ENCODE assay signal across 12 cellular contexts in the genomic region with DNA sequence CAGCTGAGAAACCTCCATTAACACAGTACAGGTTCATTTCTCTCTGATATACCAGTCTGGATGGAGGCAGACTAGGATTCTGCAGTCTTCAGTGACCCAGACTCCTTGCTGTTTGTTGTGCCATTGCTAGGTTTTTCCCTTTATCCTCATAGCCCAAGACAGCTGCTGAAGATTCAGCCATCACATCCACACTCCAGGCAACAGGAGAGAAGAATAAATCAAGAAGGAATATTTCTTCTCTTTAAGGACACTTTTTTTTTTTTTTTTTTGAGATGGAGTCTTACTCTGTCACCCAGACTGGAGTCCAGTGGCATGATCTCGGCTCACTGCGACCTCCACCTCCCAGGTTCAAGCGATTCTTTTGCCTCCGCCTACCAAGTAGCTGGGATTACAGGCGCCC. TPM values are rescaled to one million over a fixed set of nuclear protein-coding genes. Genes with fewer than 3 reads are reported as not detected.
"Had no signal": no experiment of that assay in that cellular context is flagged by ENCODE, and none has a peak within 500 bp of the region (broad histone marks: within the 10 kb centered on the region; RNA-seq: fewer than 3 reads in every experiment).

No MANE protein-coding gene starts in this region.

- H3K27ac Mint-ChIP-seq: GM23338, H9, HFFc6 had no signal

- H3K4me1 Mint-ChIP-seq: GM23338, H9 had no signal

- H3K9me3 Mint-ChIP-seq: GM23338, H9, HFFc6 had no signal

- H3K9me3 ChIP-seq: HAP-1 had no signal

- H3K4me1 ChIP-seq: HAP-1 had no signal

- H2AFZ ChIP-seq: GM23248, GM23338 had no signal

- H3K9ac ChIP-seq: GM23248 had no signal

- H3K4me3 ChIP-seq: GM23248, GM23338, HAP-1 had no signal

- FAIRE-seq: H1, H54 had no signal

- H3K27ac ChIP-seq: GM23248 had no signal

- H3K4me3 Mint-ChIP-seq: GM23338, H9, HFFc6 had no signal

- H3K4me2 ChIP-seq: GM23338 had no signal

- ATAC-seq: GM23338, HCT116 had no signal

- DNase-seq: GM23248, GOT3, H7, H9, HCEC 1CT, HFFc6 had no signal

RNA-seq across cellular contexts. Expression of a gene that starts 23.6 kb away (rescaled TPM):
- total RNA-seq: GM23248, GM23338, H1, H4, H7, H9, HFFc6 had no signal
- polyA plus RNA-seq: GM23248, GM23338, H1 had no signal

RNA-seq across cellular contexts. Expression of a gene that starts 27.4 kb away (rescaled TPM):
- total RNA-seq: GM23248, GM23338, H1, H4, H7, H9, HFFc6 had no signal
- polyA plus RNA-seq: GM23248, GM23338, H1 had no signal

RNA-seq across cellular contexts. Expression of a gene that starts 55.0 kb away (rescaled TPM):
- total RNA-seq: GM23248, H4 had no signal
